ENCODE assay signal across 28 cellular contexts in the genomic region with DNA sequence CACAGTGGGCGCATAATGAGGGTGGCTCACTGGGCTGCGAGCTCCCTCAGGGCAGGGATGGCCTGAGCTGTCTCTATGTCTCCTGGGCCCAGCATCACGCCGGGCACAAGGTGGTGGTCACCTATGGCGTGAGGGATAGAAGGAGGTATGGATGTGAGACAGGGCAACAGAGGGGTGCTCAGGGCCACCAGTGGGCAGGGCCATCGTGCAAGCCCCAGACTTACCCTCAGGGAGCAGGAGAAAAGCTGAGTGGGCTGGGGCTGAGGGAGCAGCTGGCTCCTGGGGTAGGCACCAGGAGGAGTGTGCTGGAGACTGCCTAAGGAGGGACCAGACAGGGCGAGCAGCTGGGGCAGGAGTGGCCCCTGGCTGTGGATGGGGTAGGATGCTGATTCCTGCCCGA. TPM values are rescaled to one million over a fixed set of nuclear protein-coding genes. Genes with fewer than 3 reads are reported as not detected.
"Had no signal": no experiment of that assay in that cellular context is flagged by ENCODE, and none has a peak within 500 bp of the region (broad histone marks: within the 10 kb centered on the region; RNA-seq: fewer than 3 reads in every experiment).

No MANE protein-coding gene starts in this region.

- H3K4me1 ChIP-seq: ascending aorta, pancreas, prostate gland had no signal

- H3K27me3 Mint-ChIP-seq: effector memory CD8-positive, alpha-beta T cell had no signal

- H3K36me3 Mint-ChIP-seq: activated naive CD8-positive, alpha-beta T cell treated with anti-CD3 and anti-CD28 coated beads, Interleukin-2, amount 10 ng/mL, durations not matched to agents 7 days and 5 days; natural killer cell; stimulated activated naive B cell treated with anti-CD40 and anti-IgM and Interleukin-4, amounts not matched to agents 10 μg/mL and 1 μg/mL and 100 μg/mL, for 72 hours had no signal

- DNase-seq: activated CD4-positive, alpha-beta T cell treated with anti-CD3 and anti-CD28 coated beads for 48 hours; activated CD4-positive, alpha-beta T cell treated with anti-CD3 and anti-CD28 coated beads, Interleukin-2, amount 50 U/mL, for 48 hours; activated CD8-positive, alpha-beta memory T cell treated with anti-CD3 and anti-CD28 coated beads for 24 hours; activated effector memory CD4-positive, alpha-beta T cell treated with anti-CD3 and anti-CD28 coated beads, Interleukin-2, amount 50 U/mL, for 16 hours; activated naive CD4-positive, alpha-beta T cell treated with anti-CD3 and anti-CD28 coated beads for 36 hours; activated naive CD8-positive, alpha-beta T cell treated with anti-CD3 and anti-CD28 coated beads, Interleukin-2, amount 10 ng/mL, durations not matched to agents 7 days and 5 days; brain microvascular endothelial cell; cortex of kidney; effector memory CD8-positive, alpha-beta T cell; hippocampal formation; left colon; natural killer cell; retina; stimulated activated CD4-positive, alpha-beta T cell treated with anti-CD3 and anti-CD28 coated beads, Interleukin-1b, Interleukin-23, amount 100 ng/mL, for 48 hours; stimulated activated CD4-positive, alpha-beta T cell treated with anti-CD3 and anti-CD28 coated beads, Interleukin-4, amount 100 ng/mL, for 4 hours; stimulated activated CD8-positive, alpha-beta memory T cell treated with anti-CD3 and anti-CD28 coated beads, Interleukin-4, amount 100 ng/mL, for 48 hours; stimulated activated naive B cell treated with anti-CD40 and anti-IgM and Interleukin-4, amounts not matched to agents 10 μg/mL and 1 μg/mL and 100 μg/mL, for 72 hours; SW 1271; T-helper 9 cell; tibial artery had no signal

- H3K9me3 ChIP-seq: ascending aorta, gastroesophageal sphincter, pancreas, prostate gland, suprapubic skin, tibial artery had no signal

- H3K4me3 ChIP-seq: ascending aorta, gastroesophageal sphincter, pancreas, prostate gland, skin epidermis, suprapubic skin, tibial artery had no signal

- H3K9me3 Mint-ChIP-seq: activated naive CD4-positive, alpha-beta T cell treated with anti-CD3 and anti-CD28 coated beads for 36 hours; activated naive CD8-positive, alpha-beta T cell treated with anti-CD3 and anti-CD28 coated beads, Interleukin-2, amount 10 ng/mL, durations not matched to agents 7 days and 5 days; effector memory CD8-positive, alpha-beta T cell; natural killer cell; stimulated activated naive B cell treated with anti-CD40 and anti-IgM and Interleukin-4, amounts not matched to agents 10 μg/mL and 1 μg/mL and 100 μg/mL, for 72 hours; T-helper 1 cell treated with Interleukin-12 subunit alpha and Interleukin-12 subunit beta and Interleukin-4 antibody, amounts not matched to agents 30 μg/mL and 1 μg/mL, for 36 hours had no signal

- H3K27ac Mint-ChIP-seq: activated naive CD4-positive, alpha-beta T cell treated with anti-CD3 and anti-CD28 coated beads for 36 hours; activated naive CD8-positive, alpha-beta T cell treated with anti-CD3 and anti-CD28 coated beads, Interleukin-2, amount 10 ng/mL, durations not matched to agents 7 days and 5 days; effector memory CD8-positive, alpha-beta T cell; natural killer cell; stimulated activated naive B cell treated with anti-CD40 and anti-IgM and Interleukin-4, amounts not matched to agents 10 μg/mL and 1 μg/mL and 100 μg/mL, for 72 hours; T-helper 1 cell treated with Interleukin-12 subunit alpha and Interleukin-12 subunit beta and Interleukin-4 antibody, amounts not matched to agents 30 μg/mL and 1 μg/mL, for 36 hours had no signal

- H3K36me3 ChIP-seq: ascending aorta, brain microvascular endothelial cell, gastroesophageal sphincter, pancreas, prostate gland, suprapubic skin, tibial artery had no signal

- H3K27ac ChIP-seq: ascending aorta, brain microvascular endothelial cell, gastroesophageal sphincter, pancreas, prostate gland, skin epidermis, suprapubic skin, tibial artery, VCaP had no signal

- ATAC-seq: effector memory CD8-positive, alpha-beta T cell; gastroesophageal sphincter; left colon; natural killer cell; pancreas; stimulated activated naive B cell treated with anti-CD40 and anti-IgM and Interleukin-4, amounts not matched to agents 10 μg/mL and 1 μg/mL and 100 μg/mL, for 72 hours had no signal

- H3K27me3 ChIP-seq: ascending aorta, brain microvascular endothelial cell, gastroesophageal sphincter, pancreas, suprapubic skin, tibial artery had no signal

- H3K4me3 Mint-ChIP-seq: activated naive CD4-positive, alpha-beta T cell treated with anti-CD3 and anti-CD28 coated beads for 36 hours; activated naive CD8-positive, alpha-beta T cell treated with anti-CD3 and anti-CD28 coated beads, Interleukin-2, amount 10 ng/mL, durations not matched to agents 7 days and 5 days; effector memory CD8-positive, alpha-beta T cell; natural killer cell; stimulated activated naive B cell treated with anti-CD40 and anti-IgM and Interleukin-4, amounts not matched to agents 10 μg/mL and 1 μg/mL and 100 μg/mL, for 72 hours; T-helper 1 cell treated with Interleukin-12 subunit alpha and Interleukin-12 subunit beta and Interleukin-4 antibody, amounts not matched to agents 30 μg/mL and 1 μg/mL, for 36 hours had no signal

RNA-seq across cellular contexts. Expression of a gene that starts 34.3 kb away (rescaled TPM):
- total RNA-seq: ascending aorta had no signal
